33 cellular contexts compared by ENCODE assay signal in genomic region chr10:36425140-36425797, GRCh38.
"Had no signal": no experiment of that assay in that cellular context is flagged by ENCODE, and none has a peak within 500 bp of the region (broad histone marks: within the 10 kb centered on the region; RNA-seq: fewer than 3 reads in every experiment).

No MANE protein-coding gene starts in this region.

- H3K36me3 ChIP-seq: adrenal gland, colonic mucosa, esophagus squamous epithelium, right atrium auricular region, stomach, suprapubic skin, tibial artery, upper lobe of right lung, WERI-Rb-1 had no signal

- H3K4me1 ChIP-seq: adrenal gland, body of pancreas, colonic mucosa, esophagus squamous epithelium, parathyroid adenoma, right atrium auricular region, suprapubic skin, upper lobe of right lung had no signal

- FAIRE-seq: endometrium, kidney had no signal

- H3K9ac ChIP-seq: parathyroid adenoma had no signal

- ATAC-seq: activated CD4-positive, CD25-positive, alpha-beta regulatory T cell treated with anti-CD3 and anti-CD28 coated beads, Interleukin-2, amount 50 U/mL, for 24 hours; body of pancreas; left colon; stimulated activated naive B cell treated with anti-CD40 and anti-IgM and Interleukin-4, amounts not matched to agents 10 μg/mL and 1 μg/mL and 100 μg/mL, for 72 hours; T-helper 17 cell; upper lobe of right lung had no signal

- H3K4me3 ChIP-seq: adrenal gland, body of pancreas, colonic mucosa, esophagus squamous epithelium, right atrium auricular region, stomach, suprapubic skin, tibial artery, upper lobe of right lung had no signal

- H3K79me2 ChIP-seq: parathyroid adenoma had no signal

- H3K27me3 ChIP-seq: adrenal gland, body of pancreas, colonic mucosa, esophagus squamous epithelium, right atrium auricular region, stomach, suprapubic skin, tibial artery, upper lobe of right lung had no signal

- H2AFZ ChIP-seq: parathyroid adenoma had no signal

- H3K9me3 ChIP-seq: adrenal gland, body of pancreas, colonic mucosa, esophagus squamous epithelium, right atrium auricular region, stomach, suprapubic skin, tibial artery, upper lobe of right lung had no signal

- H3K27ac ChIP-seq: adrenal gland, body of pancreas, colonic mucosa, epithelial cell of prostate, esophagus squamous epithelium, parathyroid adenoma, right atrium auricular region, stomach, suprapubic skin, tibial artery, upper lobe of right lung, WERI-Rb-1 had no signal

- DNase-seq: activated CD4-positive, alpha-beta T cell treated with anti-CD3 and anti-CD28 coated beads for 48 hours; activated CD4-positive, alpha-beta T cell treated with anti-CD3 and anti-CD28 coated beads, Interleukin-2, amount 50 U/mL, for 48 hours; activated CD8-positive, alpha-beta memory T cell treated with anti-CD3 and anti-CD28 coated beads for 24 hours; activated effector memory CD4-positive, alpha-beta T cell treated with Interleukin-2 at 50 U/mL for 16 hours; activated naive CD4-positive, alpha-beta T cell treated with Interleukin-2 at 50 U/mL for 16 hours; adrenal gland; aorta; body of pancreas; colonic mucosa; effector CD8-positive, alpha-beta T cell; esophagus squamous epithelium; head of caudate nucleus; hypothalamus; immature natural killer cell; kidney; left colon; mammary epithelial cell; naive B cell; stimulated activated CD4-positive, alpha-beta T cell treated with anti-CD3 and anti-CD28 coated beads, Interleukin-15, amount 100 ng/mL, for 24 hours; stimulated activated CD4-positive, alpha-beta T cell treated with anti-CD3 and anti-CD28 coated beads, Interleukin-2, amount 100 ng/mL, for 24 hours; stimulated activated naive B cell treated with anti-CD40 and anti-IgM and Interleukin-4, amounts not matched to agents 10 μg/mL and 1 μg/mL and 100 μg/mL, for 72 hours; stomach; T-helper 17 cell; T1000; tibial artery; upper lobe of right lung; WERI-Rb-1 had no signal
